Comparison of ENCODE assay signal across 20 cellular contexts in genomic region chr18:45817533-45817932, GRCh38. TPM values are rescaled to one million over a fixed set of nuclear protein-coding genes. Genes with fewer than 3 reads are reported as not detected.
DNase-seq lines count a peak whose midpoint lies in the region; ATAC-seq and FAIRE-seq lines count a peak whose summit lies in the region.
"Had no signal": no experiment of that assay in that cellular context is flagged by ENCODE, and none has a peak within 500 bp of the region (broad histone marks: within the 10 kb centered on the region; RNA-seq: fewer than 3 reads in every experiment).

No MANE protein-coding gene starts in this region.

- no peak overlapping the region for H3K9ac ChIP-seq in Karpas-422 (ENCODE audit: low read length)
- H3K9ac ChIP-seq: BLaER1 had no signal

- H3K27ac ChIP-seq in Karpas-422 (ENCODE audit: low read length) = no peak overlapping the region
- H3K27ac ChIP-seq: BLaER1, HL-60 had no signal

- peaks cover 11% of the 10 kb centered on the region for H3K4me1 ChIP-seq in Karpas-422 (ENCODE audit: low read length)
- H3K4me1 ChIP-seq: BLaER1 had no signal

- no peaks in the 10 kb centered on the region for H3K36me3 ChIP-seq in Karpas-422 (ENCODE audit: insufficient read depth, low read length)
- H3K36me3 ChIP-seq: BLaER1 had no signal

- FAIRE-seq in GM19239 (lab: Jason Lieb, UNC) = no peak

- H3K9me2 ChIP-seq in Karpas-422 (replicated peaks; ENCODE audit: insufficient read depth, low read length) = no peaks in the 10 kb centered on the region

- intact Hi-C loops in activated CD4-positive, alpha-beta T cell treated with anti-CD3 and anti-CD28 coated beads for 36 hours (cut with DNase I, micrococcal nuclease) = no loop called here

- ATAC-seq in activated CD4-positive, alpha-beta T cell treated with anti-CD3 and anti-CD28 coated beads for 36 hours = peak; percentile 71
- peak; percentile 44 to 81 for ATAC-seq in activated naive CD4-positive, alpha-beta T cell treated with anti-CD3 and anti-CD28 coated beads, Interleukin-2, amount 50 U/mL, for 72 hours
- ATAC-seq in stimulated activated effector memory CD8-positive, alpha-beta T cell treated with anti-CD3 and anti-CD28 coated beads, Interleukin-12 subunit alpha, Interleukin-12 subunit beta, amount 100 ng/mL, for 72 hours = peak; percentile 96
- ATAC-seq: HCT116 had no signal

- no peaks in the 10 kb centered on the region for H3K9me3 ChIP-seq in Karpas-422 (ENCODE audit: low read length)

- no peak overlapping the region for H3K4me2 ChIP-seq in Karpas-422 (ENCODE audit: low read depth, low read length, poor library complexity, severe bottlenecking)
- H3K4me2 ChIP-seq: BLaER1 had no signal

- H3K4me3 ChIP-seq in Karpas-422 (ENCODE audit: low read length) = no peak overlapping the region
- H3K4me3 ChIP-seq: BLaER1 had no signal

- H3K9me3 Mint-ChIP-seq in activated CD4-positive, alpha-beta T cell treated with anti-CD3 and anti-CD28 coated beads for 36 hours (ENCODE audit: low read depth) = peaks cover 12% of the 10 kb centered on the region
- H3K9me3 Mint-ChIP-seq in activated naive CD4-positive, alpha-beta T cell treated with anti-CD3 and anti-CD28 coated beads, Interleukin-2, amount 50 U/mL, for 72 hours = peaks cover 4 to 8% of the 10 kb centered on the region in 2 donors
- H3K9me3 Mint-ChIP-seq in stimulated activated effector memory CD8-positive, alpha-beta T cell treated with anti-CD3 and anti-CD28 coated beads, Interleukin-12 subunit alpha, Interleukin-12 subunit beta, amount 100 ng/mL, for 72 hours = peaks cover 6% of the 10 kb centered on the region
- H3K9me3 Mint-ChIP-seq: HFFc6 had no signal

- H3K36me3 Mint-ChIP-seq in activated CD4-positive, alpha-beta T cell treated with anti-CD3 and anti-CD28 coated beads for 36 hours (ENCODE audit: low read depth) = no peaks in the 10 kb centered on the region
- peaks cover 0 to 5% of the 10 kb centered on the region in 2 donors for H3K36me3 Mint-ChIP-seq in activated naive CD4-positive, alpha-beta T cell treated with anti-CD3 and anti-CD28 coated beads, Interleukin-2, amount 50 U/mL, for 72 hours
- no peaks in the 10 kb centered on the region for H3K36me3 Mint-ChIP-seq in stimulated activated effector memory CD8-positive, alpha-beta T cell treated with anti-CD3 and anti-CD28 coated beads, Interleukin-12 subunit alpha, Interleukin-12 subunit beta, amount 100 ng/mL, for 72 hours
- H3K36me3 Mint-ChIP-seq: CD14-positive monocyte; CD4-positive, alpha-beta memory T cell had no signal

- no peak for DNase-seq in activated CD4-positive, alpha-beta T cell treated with anti-CD3 and anti-CD28 coated beads for 36 hours
- DNase-seq in activated CD4-positive, alpha-beta T cell treated with anti-CD3 and anti-CD28 coated beads for 4 hours = no peak
- no peak for DNase-seq in activated naive CD4-positive, alpha-beta T cell treated with anti-CD3 and anti-CD28 coated beads, Interleukin-2, amount 50 U/mL, for 72 hours (ENCODE audit: low spot score in 2 of 2)
- no peak for DNase-seq in activated naive CD4-positive, alpha-beta T cell treated with anti-CD3 and anti-CD28 coated beads, Interleukin-2, amount 50 U/mL, for 16 hours
- DNase-seq in Karpas-422 = peak; percentile 37
- no peak for DNase-seq in stimulated activated effector memory CD8-positive, alpha-beta T cell treated with anti-CD3 and anti-CD28 coated beads, Interleukin-12 subunit alpha, Interleukin-12 subunit beta, amount 100 ng/mL, for 72 hours (ENCODE audit: low spot score in 2 of 2)
- no peak for DNase-seq in cortex of kidney (lab: John Stamatoyannopoulos, UW)
- no peak for DNase-seq in GM19239 (ENCODE audit: insufficient read length, low spot score)
- DNase-seq: 8988T; CD4-positive, alpha-beta memory T cell; DMS153; DMS79; GDM1; GOT3; H7; HFFc6 had no signal

- H3K27ac Mint-ChIP-seq in activated CD4-positive, alpha-beta T cell treated with anti-CD3 and anti-CD28 coated beads for 36 hours = no peak overlapping the region
- no peak overlapping the region for H3K27ac Mint-ChIP-seq in activated naive CD4-positive, alpha-beta T cell treated with anti-CD3 and anti-CD28 coated beads, Interleukin-2, amount 50 U/mL, for 72 hours
- H3K27ac Mint-ChIP-seq in stimulated activated effector memory CD8-positive, alpha-beta T cell treated with anti-CD3 and anti-CD28 coated beads, Interleukin-12 subunit alpha, Interleukin-12 subunit beta, amount 100 ng/mL, for 72 hours = no peak overlapping the region
- H3K27ac Mint-ChIP-seq: CD14-positive monocyte, HFFc6 had no signal

- 0 out of 2 replicates have a peak, but pooled peaks cover 4% of the 10 kb centered on the region for H3K27me3 ChIP-seq in Karpas-422 (ENCODE audit: low read length)
- H3K27me3 ChIP-seq: BLaER1 had no signal

- no peak overlapping the region for H2AFZ ChIP-seq in Karpas-422 (ENCODE audit: low read length)

- no peaks in the 10 kb centered on the region for H3K79me2 ChIP-seq in Karpas-422 (ENCODE audit: low read length)

- H3K4me1 Mint-ChIP-seq in activated CD4-positive, alpha-beta T cell treated with anti-CD3 and anti-CD28 coated beads for 36 hours = peaks cover 5% of the 10 kb centered on the region
- H3K4me1 Mint-ChIP-seq in stimulated activated effector memory CD8-positive, alpha-beta T cell treated with anti-CD3 and anti-CD28 coated beads, Interleukin-12 subunit alpha, Interleukin-12 subunit beta, amount 100 ng/mL, for 72 hours = peaks cover 5% of the 10 kb centered on the region
- H3K4me1 Mint-ChIP-seq: CD4-positive, alpha-beta memory T cell had no signal

- no peaks in the 10 kb centered on the region for H4K20me1 ChIP-seq in Karpas-422 (ENCODE audit: insufficient read depth, low read depth, low read length)
- H4K20me1 ChIP-seq: BLaER1 had no signal

- H3K27me3 Mint-ChIP-seq in activated CD4-positive, alpha-beta T cell treated with anti-CD3 and anti-CD28 coated beads for 36 hours = peaks cover 3% of the 10 kb centered on the region

- POLR2A ChIA-PET in activated CD4-positive, alpha-beta T cell treated with anti-CD3 and anti-CD28 coated beads for 36 hours (lab: Charles Lee) = no interaction called here

- no peak overlapping the region for H3K4me3 Mint-ChIP-seq in activated CD4-positive, alpha-beta T cell treated with anti-CD3 and anti-CD28 coated beads for 36 hours
- no peak overlapping the region for H3K4me3 Mint-ChIP-seq in stimulated activated effector memory CD8-positive, alpha-beta T cell treated with anti-CD3 and anti-CD28 coated beads, Interleukin-12 subunit alpha, Interleukin-12 subunit beta, amount 100 ng/mL, for 72 hours
- H3K4me3 Mint-ChIP-seq: CD14-positive monocyte; CD4-positive, alpha-beta memory T cell; HFFc6 had no signal

- CTCF ChIA-PET in activated CD4-positive, alpha-beta T cell treated with anti-CD3 and anti-CD28 coated beads for 36 hours (lab: Charles Lee) = interaction anchor here (0.6 kb wide), 1 partner anchor 10 kb away, joined by 3 read pairs; no protein-coding TSS in a partner anchor

RNA-seq across cellular contexts. Expression of gene SIGLEC15, which starts 7.9 kb away (rescaled TPM):
- not detected for total RNA-seq in activated CD4-positive, alpha-beta T cell treated with anti-CD3 and anti-CD28 coated beads for 36 hours
- not detected for total RNA-seq in activated naive CD4-positive, alpha-beta T cell treated with anti-CD3 and anti-CD28 coated beads, Interleukin-2, amount 50 U/mL, for 72 hours
- total RNA-seq in Karpas-422 (2014; rRNA removed; shearing (Covaris generic); ENCODE audit: low replicate concordance) = 1.6 and 2.5 TPM in 2 replicates
- total RNA-seq: CD4-positive, alpha-beta memory T cell; H7 had no signal
